ENCODE assay signal across 8 cellular contexts in the genomic region with DNA sequence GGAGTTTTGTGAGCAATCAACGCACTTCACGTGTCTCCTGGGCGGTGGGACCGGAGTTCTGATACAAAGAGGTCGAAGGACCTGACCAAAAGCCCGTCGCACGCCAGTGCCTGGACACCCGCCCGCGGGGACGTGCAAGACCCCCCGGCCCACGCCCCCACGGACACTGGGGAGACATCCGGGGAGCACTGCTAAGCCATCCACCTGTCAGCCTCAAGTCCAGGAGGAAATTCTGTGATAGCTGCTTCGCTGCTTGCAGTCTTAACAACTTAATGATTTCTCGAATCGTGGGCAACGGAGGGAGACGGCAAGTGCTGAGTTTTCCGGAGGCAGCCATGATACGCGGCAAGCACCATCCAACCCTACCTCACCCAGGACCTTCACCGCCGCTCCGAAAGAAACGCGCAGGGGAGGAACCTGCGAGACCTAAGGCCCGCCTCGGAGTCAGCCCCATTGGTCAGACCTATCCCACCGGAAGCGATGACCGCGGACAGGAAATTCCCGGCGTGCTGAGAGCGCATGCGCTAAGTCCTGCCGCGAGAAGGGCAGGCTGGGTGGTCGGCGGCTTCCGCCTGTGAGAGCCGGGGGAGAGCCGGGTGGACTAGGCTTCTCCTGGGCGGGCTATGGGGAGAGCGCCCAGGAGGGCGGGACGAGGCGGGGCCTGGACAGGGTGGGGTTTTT. TPM values are rescaled to one million over a fixed set of nuclear protein-coding genes. Genes with fewer than 3 reads are reported as not detected.
DNase-seq lines count a peak whose midpoint lies in the region; ATAC-seq, FAIRE-seq and TF ChIP-seq lines count a peak whose summit lies in the region.

A gene (minus strand): TSS at position 393 of the 681 bp plus-strand sequence. CDS start 56 bp downstream, at position 337.

- peak; percentile 96 for ATAC-seq in GM18498 (IDR thresholded peaks at IDR 0.05; ENCODE audit: unreplicated experiment)
- ATAC-seq in HG02885 (IDR thresholded peaks at IDR 0.05; ENCODE audit: poor library complexity, unreplicated experiment): peak; percentile 94
- ATAC-seq in right cardiac atrium: peak; percentile 99 to 100

- under 1% methylated on average over 52 of the region's 52 CpGs for WGBS in right cardiac atrium

- no peaks in the 10 kb centered on the region for H3K27me3 ChIP-seq in astrocyte (ENCODE audit: insufficient read depth, low read length)
- H3K27me3 ChIP-seq in right cardiac atrium (ENCODE audit: control insufficient read depth, insufficient read depth): no peaks in the 10 kb centered on the region
- H3K27me3 ChIP-seq in vagina: no peaks in the 10 kb centered on the region

- peaks cover 18% of the 10 kb centered on the region for H3K79me2 ChIP-seq in astrocyte (ENCODE audit: insufficient read depth, low read length)

- H3K27ac ChIP-seq in astrocyte (ENCODE audit: low read depth, low read length): peak within 1 kb of the TSS; percentile 76
- H3K27ac ChIP-seq in right cardiac atrium (ENCODE audit: low read length): peak within 1 kb of the TSS; percentile 85
- peak within 1 kb of the TSS; percentile 77 for H3K27ac ChIP-seq in vagina

- TF ChIP-seq CTCF in astrocyte (IDR thresholded peaks at IDR 0.05; ENCODE audit: insufficient read depth, low read depth, low read length) (no peak), vagina (IDR thresholded peaks at IDR 0.05) (no peak)

- H3K9me3 ChIP-seq in astrocyte (ENCODE audit: insufficient read depth, low read depth, low read length) (no peaks in the 10 kb centered on the region), right cardiac atrium (ENCODE audit: control insufficient read depth, low read length) (no peaks in the 10 kb centered on the region), vagina (no peaks in the 10 kb centered on the region)

- H3K4me3 Mint-ChIP-seq in T-helper 2 cell treated with Interferon-gamma antibody and Interleukin-4, amounts not matched to agents 5 μg/mL and 100 μg/mL, for 36 hours: peak within 1 kb of the TSS; percentile 99
- peak within 1 kb of the TSS; percentile 98 for H3K4me3 Mint-ChIP-seq in astrocyte (ENCODE audit: unreplicated experiment)

- peak; percentile 68 for FAIRE-seq in astrocyte (lab: Jason Lieb, UNC)

- peaks cover 28% of the 10 kb centered on the region for H3K36me3 Mint-ChIP-seq in T-helper 2 cell treated with Interferon-gamma antibody and Interleukin-4, amounts not matched to agents 5 μg/mL and 100 μg/mL, for 36 hours (ENCODE audit: low read depth)
- H3K36me3 Mint-ChIP-seq in astrocyte (ENCODE audit: low read depth, unreplicated experiment): peaks cover 2% of the 10 kb centered on the region

- no peaks in the 10 kb centered on the region for H3K9me3 Mint-ChIP-seq in T-helper 2 cell treated with Interferon-gamma antibody and Interleukin-4, amounts not matched to agents 5 μg/mL and 100 μg/mL, for 36 hours
- no peaks in the 10 kb centered on the region for H3K9me3 Mint-ChIP-seq in astrocyte (ENCODE audit: unreplicated experiment)

- H4K20me1 ChIP-seq in astrocyte (ENCODE audit: insufficient read depth, low read length): no peaks in the 10 kb centered on the region

- peaks cover 8% of the 10 kb centered on the region for H3K4me1 ChIP-seq in astrocyte (ENCODE audit: insufficient read depth, low read length)
- no peaks in the 10 kb centered on the region for H3K4me1 ChIP-seq in right cardiac atrium (ENCODE audit: control insufficient read depth, insufficient read depth, low read length)
- H3K4me1 ChIP-seq in vagina: peaks cover 5% of the 10 kb centered on the region

- H3K4me3 ChIP-seq in astrocyte (ENCODE audit: insufficient read depth, low read depth, low read length) (peak within 1 kb of the TSS; percentile 83), right cardiac atrium (ENCODE audit: low read length) (peak within 1 kb of the TSS; percentile 51), vagina (peak within 1 kb of the TSS; percentile 81 to 84)

- H3K36me3 ChIP-seq in astrocyte (ENCODE audit: insufficient read depth, low read length): peaks cover 3% of the 10 kb centered on the region
- H3K36me3 ChIP-seq in vagina: no peaks in the 10 kb centered on the region

- DNase-seq in NCI-H1694 treated with DMSO at 0.1 percent for 48 hours (lab: John Stamatoyannopoulos, UW) (peak; percentile 98), astrocyte (ENCODE audit: low read depth) (peak; percentile 95), right cardiac atrium (peak; percentile 99 to 100 (median 99)), pulmonary artery endothelial cell (ENCODE audit: low read depth, low spot score) (peak; percentile 92), vagina (ENCODE audit: extremely low spot score in 2 of 2) (peak; percentile 99)
- peak; percentile 100 for DNase-seq in T-helper 2 cell treated with Interferon-gamma antibody and Interleukin-4, amounts not matched to agents 5 μg/mL and 100 μg/mL, for 36 hours (ENCODE audit: low spot score)

- H3K27me3 Mint-ChIP-seq in T-helper 2 cell treated with Interferon-gamma antibody and Interleukin-4, amounts not matched to agents 5 μg/mL and 100 μg/mL, for 36 hours (ENCODE audit: low read depth): no peaks in the 10 kb centered on the region
- H3K27me3 Mint-ChIP-seq in astrocyte (ENCODE audit: low read depth, unreplicated experiment): no peaks in the 10 kb centered on the region

- peak within 1 kb of the TSS; percentile 77 for H2AFZ ChIP-seq in astrocyte (ENCODE audit: low read depth, low read length)

- H3K4me2 ChIP-seq in astrocyte (ENCODE audit: low read length): peak within 1 kb of the TSS; percentile 90

- intact Hi-C loops in right cardiac atrium (cut with DNase I) (loop anchor here in 1 of 4 donors (10.0 kb wide), 1 partner anchor 139 kb away; no protein-coding TSS in a partner anchor), vagina (cut with DNase I) (no loop called here)

- peak within 1 kb of the TSS; percentile 91 for H3K9ac ChIP-seq in astrocyte (ENCODE audit: low read length)

- H3K4me1 Mint-ChIP-seq in T-helper 2 cell treated with Interferon-gamma antibody and Interleukin-4, amounts not matched to agents 5 μg/mL and 100 μg/mL, for 36 hours (ENCODE audit: low read depth): peaks cover 36% of the 10 kb centered on the region
- peaks cover 5% of the 10 kb centered on the region for H3K4me1 Mint-ChIP-seq in astrocyte (ENCODE audit: low read depth, unreplicated experiment)

- TF ChIP-seq POLR2A in vagina (IDR thresholded peaks at IDR 0.05): peak in 1 of 2 donors; percentile 68

- H3K27ac Mint-ChIP-seq in T-helper 2 cell treated with Interferon-gamma antibody and Interleukin-4, amounts not matched to agents 5 μg/mL and 100 μg/mL, for 36 hours: peak within 1 kb of the TSS; percentile 97
- H3K27ac Mint-ChIP-seq in astrocyte (ENCODE audit: unreplicated experiment): peak within 1 kb of the TSS; percentile 79

RNA-seq across cellular contexts. Expression of the gene that starts here (rescaled TPM):
- total RNA-seq in astrocyte: 24.1 and 26.2 TPM in 2 replicates
- total RNA-seq in right cardiac atrium: 10 to 100 TPM; 19.3 to 20.6 (median 20.2) TPM
- polyA plus RNA-seq in right cardiac atrium: 13.2 TPM
- 15.6 and 20.8 TPM in 2 replicates for total RNA-seq in pulmonary artery endothelial cell
- 7.6 TPM for total RNA-seq in vagina

Comparison
In these comparisons a context has a peak if more than half of its experiments do, and no peak if none do; other contexts are left out.
1. Peak in every context shown above with its lines: DNase-seq, ATAC-seq, H3K4me3 ChIP-seq and H3K27ac ChIP-seq.